11 cellular contexts compared by ENCODE assay signal in genomic region chr5:102910240-102911226, GRCh38.
DNase-seq lines count a peak whose midpoint lies in the region; ATAC-seq and TF ChIP-seq lines count a peak whose summit lies in the region.
"Had no signal": no experiment of that assay in that cellular context is flagged by ENCODE, and none has a peak within 500 bp of the region (broad histone marks: within the 10 kb centered on the region; RNA-seq: fewer than 3 reads in every experiment).

No MANE protein-coding gene starts in this region.

- H3K4me3 ChIP-seq in HFF-Myc (replicated peaks; ENCODE audit: low read depth, low read length), result no peak overlapping the region
- no peak overlapping the region for H3K4me3 ChIP-seq in fibroblast of mammary gland (ENCODE audit: control insufficient read depth, low read depth, low read length)
- H3K4me3 ChIP-seq: suprapubic skin had no signal

- DNase-seq in HFF-Myc (ENCODE audit: extremely low read depth, low read depth) (peak; percentile 20), RPMI7951 (ENCODE audit: low read depth) (peak; percentile 61), fibroblast of mammary gland (ENCODE audit: low read depth) (peak; percentile 58), occipital lobe (lab: John Stamatoyannopoulos, UW) (no peak), hippocampal formation (lab: John Stamatoyannopoulos, UW) (no peak), NCI-H510A (lab: John Stamatoyannopoulos, UW) (no peak)
- DNase-seq in stimulated activated effector memory CD8-positive, alpha-beta T cell treated with anti-CD3 and anti-CD28 coated beads, Interleukin-12 subunit alpha, Interleukin-12 subunit beta, amount 100 ng/mL, for 72 hours (ENCODE audit: low spot score in 2 of 2), result no peak
- DNase-seq: activated CD8-positive, alpha-beta T cell treated with anti-CD3 and anti-CD28 coated beads, Interleukin-2, amount 10 ng/mL, durations not matched to agents 7 days and 5 days; erythroblast; NCI-H510A treated with DMSO at 0.1 percent for 48 hours had no signal

- peaks cover 27% of the 10 kb centered on the region for H3K36me3 Mint-ChIP-seq in stimulated activated effector memory CD8-positive, alpha-beta T cell treated with anti-CD3 and anti-CD28 coated beads, Interleukin-12 subunit alpha, Interleukin-12 subunit beta, amount 100 ng/mL, for 72 hours

- TF ChIP-seq CTCF in HFF-Myc (IDR thresholded peaks at IDR 0.05; ENCODE audit: low read depth, low read length, missing control alignments) (no peak), fibroblast of mammary gland (conservative IDR thresholded peaks at IDR 0.05; ENCODE audit: control insufficient read depth, insufficient read depth, low read depth, low read length) (no peak)

- H3K4me1 Mint-ChIP-seq in stimulated activated effector memory CD8-positive, alpha-beta T cell treated with anti-CD3 and anti-CD28 coated beads, Interleukin-12 subunit alpha, Interleukin-12 subunit beta, amount 100 ng/mL, for 72 hours, result peaks cover 9% of the 10 kb centered on the region

- no peak for ATAC-seq in stimulated activated effector memory CD8-positive, alpha-beta T cell treated with anti-CD3 and anti-CD28 coated beads, Interleukin-12 subunit alpha, Interleukin-12 subunit beta, amount 100 ng/mL, for 72 hours
- ATAC-seq: activated CD8-positive, alpha-beta T cell treated with anti-CD3 and anti-CD28 coated beads, Interleukin-2, amount 10 ng/mL, durations not matched to agents 7 days and 5 days had no signal

- no peaks in the 10 kb centered on the region for H3K9me3 Mint-ChIP-seq in stimulated activated effector memory CD8-positive, alpha-beta T cell treated with anti-CD3 and anti-CD28 coated beads, Interleukin-12 subunit alpha, Interleukin-12 subunit beta, amount 100 ng/mL, for 72 hours

- no peak overlapping the region for H3K4me3 Mint-ChIP-seq in stimulated activated effector memory CD8-positive, alpha-beta T cell treated with anti-CD3 and anti-CD28 coated beads, Interleukin-12 subunit alpha, Interleukin-12 subunit beta, amount 100 ng/mL, for 72 hours
- H3K4me3 Mint-ChIP-seq: activated CD8-positive, alpha-beta T cell treated with anti-CD3 and anti-CD28 coated beads, Interleukin-2, amount 10 ng/mL, durations not matched to agents 7 days and 5 days had no signal

- peak overlapping the region; percentile 70 for H3K27ac Mint-ChIP-seq in stimulated activated effector memory CD8-positive, alpha-beta T cell treated with anti-CD3 and anti-CD28 coated beads, Interleukin-12 subunit alpha, Interleukin-12 subunit beta, amount 100 ng/mL, for 72 hours
- H3K27ac Mint-ChIP-seq: activated CD8-positive, alpha-beta T cell treated with anti-CD3 and anti-CD28 coated beads, Interleukin-2, amount 10 ng/mL, durations not matched to agents 7 days and 5 days had no signal

Comparison
In these comparisons a context has a peak if more than half of its experiments do, and no peak if none do; other contexts are left out.
1. DNase-seq: peak in HFF-Myc (single experiment), RPMI7951 (single experiment) and fibroblast of mammary gland (single experiment); none in stimulated activated effector memory CD8-positive, alpha-beta T cell treated with anti-CD3 and anti-CD28 coated beads, Interleukin-12 subunit alpha, Interleukin-12 subunit beta, amount 100 ng/mL, for 72 hours (0 of 2), occipital lobe (single experiment), hippocampal formation (0 of 2) and NCI-H510A (single experiment).